ENCODE assay signal across 9 cellular contexts in genomic region chr19:610071-610800, GRCh38. TPM values are rescaled to one million over a fixed set of nuclear protein-coding genes. Genes with fewer than 3 reads are reported as not detected.
A peak's percentile ranks its signal among the peaks of the same experiment; 100 is the strongest.
DNase-seq lines count a peak whose midpoint lies in the region; ATAC-seq and TF ChIP-seq lines count a peak whose summit lies in the region.
"Had no signal": no experiment of that assay in that cellular context is flagged by ENCODE, and none has a peak within 500 bp of the region (broad histone marks: within the 10 kb centered on the region; RNA-seq: fewer than 3 reads in every experiment).

No MANE protein-coding gene starts in this region.

- peak overlapping the region; percentile 88 for H3K4me3 Mint-ChIP-seq in activated T-helper 2 cell treated with anti-CD3 and anti-CD28 coated beads, Interferon-gamma antibody, Interleukin-2, Interleukin-4, amounts not matched to agents 10 μg/mL and 5 μg/mL and 100 μg/mL, durations not matched to agents 14 hours and 24 hours and 36 hours (ENCODE audit: low read depth)

- no peak overlapping the region for H3K18ac ChIP-seq in IMR-90 (ENCODE audit: low read depth, low read length)

- no peaks in the 10 kb centered on the region for H3K79me1 ChIP-seq in IMR-90 (ENCODE audit: low read depth in 1 of 2, low read length in 2 of 2)

- H2AK9ac ChIP-seq in IMR-90 (replicated peaks; ENCODE audit: low read depth, low read length, poor library complexity) = no peak overlapping the region

- no peak overlapping the region for H2BK20ac ChIP-seq in IMR-90 (ENCODE audit: low read depth, low read length)

- H2AFZ ChIP-seq in IMR-90 (replicated peaks; ENCODE audit: low read length, poor library complexity) = peak overlapping the region; percentile 84

- intact Hi-C loops in IMR-90 (cut with micrococcal nuclease) = loop anchor here (2.0 kb wide), 1 partner anchor 23 kb away; the partner anchor contains the start of gene POLRMT
- intact Hi-C loops in activated T-helper 2 cell treated with anti-CD3 and anti-CD28 coated beads, Interferon-gamma antibody, Interleukin-2, Interleukin-4, amounts not matched to agents 10 μg/mL and 5 μg/mL and 100 μg/mL, durations not matched to agents 14 hours and 24 hours and 36 hours (cut with micrococcal nuclease) = loop anchor here (1.0 to 2.0 kb wide), 2 partner anchors 23 to 38 kb away; partner anchors contain the start of genes BSG and POLRMT

- no peak overlapping the region for H3K4me2 ChIP-seq in IMR-90 (ENCODE audit: low read depth, low read length)

- no peak overlapping the region for H3K23ac ChIP-seq in IMR-90 (ENCODE audit: low read depth, low read length)

- peaks cover 7% of the 10 kb centered on the region for H3K9me1 ChIP-seq in IMR-90 (ENCODE audit: insufficient read depth, low read length)

- H3K9ac ChIP-seq in IMR-90 (ENCODE audit: low read depth, low read length) = no peak overlapping the region

- WGBS in IMR-90 (ENCODE audit: extremely low coverage in 2 of 2, insufficient read length in 1 of 2), 2 experiments = 84% methylated on average over 6 of the region's 38 CpGs; no CpG with 5 or more reads in 1 of the 2 experiments
- 42 to 46% methylated on average over 30 to 38 of the region's 38 CpGs for WGBS in lung, 2 donors

- BruUV-seq in IMR-90 (replicated peaks; lab: Mats Ljungman, UMichigan) = no TSS peak

- peak overlapping the region; percentile 15 for H2BK5ac ChIP-seq in IMR-90 (ENCODE audit: low read depth, low read length, poor library complexity, severe bottlenecking)

- peak overlapping the region; percentile 97 for H3K27ac Mint-ChIP-seq in activated T-helper 2 cell treated with anti-CD3 and anti-CD28 coated beads, Interferon-gamma antibody, Interleukin-2, Interleukin-4, amounts not matched to agents 10 μg/mL and 5 μg/mL and 100 μg/mL, durations not matched to agents 14 hours and 24 hours and 36 hours

- no peak for TF ChIP-seq POLR2A in IMR-90 (IDR thresholded peaks at IDR 0.05; ENCODE audit: low read depth, low read length)

- peak overlapping the region; percentile 7 for H2BK120ac ChIP-seq in IMR-90 (ENCODE audit: low read depth, low read length)

- no peak overlapping the region; the same call in 1 of the 2 replicates for H4K91ac ChIP-seq in IMR-90 (ENCODE audit: insufficient read depth, low read depth, low read length)

- in situ Hi-C loops in IMR-90 (cut with MboI; ENCODE audit: low sequenced_read_pairs) (no loop called here), ACHN (cut with HindIII; ENCODE audit: low pct_ligation_motif_present, low pct_unique_long_range_greater_than_20kb, low sequenced_read_pairs) (no loop called here)

- no peaks in the 10 kb centered on the region for H3K9me3 Mint-ChIP-seq in activated T-helper 2 cell treated with anti-CD3 and anti-CD28 coated beads, Interferon-gamma antibody, Interleukin-2, Interleukin-4, amounts not matched to agents 10 μg/mL and 5 μg/mL and 100 μg/mL, durations not matched to agents 14 hours and 24 hours and 36 hours

- no peaks in the 10 kb centered on the region for H3K36me3 ChIP-seq in IMR-90 (ENCODE audit: control insufficient read depth, insufficient read depth, low read length)
- H3K36me3 ChIP-seq in lung (ENCODE audit: control insufficient read depth in 2 of 2, insufficient read depth in 2 of 2, low read length in 2 of 2) = no peaks in the 10 kb centered on the region
- H3K36me3 ChIP-seq: thyroid gland had no signal

- no peaks in the 10 kb centered on the region for H3K27me3 Mint-ChIP-seq in activated T-helper 2 cell treated with anti-CD3 and anti-CD28 coated beads, Interferon-gamma antibody, Interleukin-2, Interleukin-4, amounts not matched to agents 10 μg/mL and 5 μg/mL and 100 μg/mL, durations not matched to agents 14 hours and 24 hours and 36 hours (ENCODE audit: low read depth)

- H4K5ac ChIP-seq in IMR-90 (ENCODE audit: low read depth, low read length) = no peak overlapping the region

- peaks cover 12% of the 10 kb centered on the region for H4K20me1 ChIP-seq in IMR-90 (ENCODE audit: insufficient read depth, low read length)

- dilution Hi-C loops in IMR-90 (cut with HindIII; ENCODE audit: low sequenced_read_pairs, unreplicated experiment) = no loop called here

- no peaks in the 10 kb centered on the region; the same call in 1 of the 2 replicates for H3K27me3 ChIP-seq in IMR-90 (ENCODE audit: control insufficient read depth, insufficient read depth, low read length)
- H3K27me3 ChIP-seq in lung (ENCODE audit: control insufficient read depth, insufficient read depth) = no peaks in the 10 kb centered on the region
- H3K27me3 ChIP-seq: thyroid gland had no signal

- TF ChIP-seq CTCF in IMR-90 (conservative IDR thresholded peaks at IDR 0.05; ENCODE audit: low read depth, low read length) = no peak
- no peak for TF ChIP-seq CTCF in lung (IDR thresholded peaks at IDR 0.05; ENCODE audit: control extremely low read depth, extremely low read depth)
- TF ChIP-seq CTCF in omental fat pad (IDR thresholded peaks at IDR 0.05) = no peak

- H3K27ac ChIP-seq in IMR-90 (ENCODE audit: insufficient read depth, low read length) (no peak overlapping the region; the same call in 1 of the 2 replicates), lung (ENCODE audit: low read depth in 1 of 2, low read length in 1 of 2) (peak overlapping the region in 1 of 2 donors; percentile 69)
- H3K27ac ChIP-seq: thyroid gland had no signal

- no peak overlapping the region for H2BK15ac ChIP-seq in IMR-90 (ENCODE audit: low read depth, low read length)

- CTCF ChIA-PET in IMR-90 (lab: Yijun Ruan, JAX) = no interaction called here

- H3K4ac ChIP-seq in IMR-90 (ENCODE audit: low read depth, low read length) = peak overlapping the region; percentile 92; the same call in 1 of the 2 replicates

- H3K4me3 ChIP-seq in IMR-90 (ENCODE audit: insufficient read depth, low read depth, low read length) (no peak overlapping the region), lung (no peak overlapping the region)
- H3K4me3 ChIP-seq: thyroid gland had no signal

- H3K36me3 Mint-ChIP-seq in activated T-helper 2 cell treated with anti-CD3 and anti-CD28 coated beads, Interferon-gamma antibody, Interleukin-2, Interleukin-4, amounts not matched to agents 10 μg/mL and 5 μg/mL and 100 μg/mL, durations not matched to agents 14 hours and 24 hours and 36 hours (ENCODE audit: low read depth) = peaks cover 14% of the 10 kb centered on the region

- TF ChIP-seq RAD21 in IMR-90 (IDR thresholded peaks at IDR 0.05; ENCODE audit: low read length) = no peak

- peak overlapping the region; percentile 48 to 53; a peak in 2 of 4 replicates for H4K8ac ChIP-seq in IMR-90 (ENCODE audit: low read depth in 2 of 2, low read length in 2 of 2)

- H3K14ac ChIP-seq in IMR-90 (replicated peaks; ENCODE audit: low read depth, low read length) = no peak overlapping the region

- H3K4me1 Mint-ChIP-seq in activated T-helper 2 cell treated with anti-CD3 and anti-CD28 coated beads, Interferon-gamma antibody, Interleukin-2, Interleukin-4, amounts not matched to agents 10 μg/mL and 5 μg/mL and 100 μg/mL, durations not matched to agents 14 hours and 24 hours and 36 hours (ENCODE audit: low read depth) = peaks cover 9% of the 10 kb centered on the region

- POLR2A ChIA-PET in IMR-90 (lab: Charles Lee; ENCODE audit: unreplicated experiment) = no interaction called here

- no peak for ATAC-seq in IMR-90 (ENCODE audit: low read depth)
- peak; percentile 32 for ATAC-seq in lung (ENCODE audit: insufficient read depth, low FRiP score)
- ATAC-seq in omental fat pad (ENCODE audit: low FRiP score) = no peak

- H3K4me1 ChIP-seq in IMR-90 (ENCODE audit: control insufficient read depth, insufficient read depth, low read length) (peaks cover 10% of the 10 kb centered on the region), lung (ENCODE audit: control insufficient read depth in 2 of 2, insufficient read depth in 2 of 2, low read length in 2 of 2) (peaks cover 0 to 17% of the 10 kb centered on the region in 2 donors)

- DNase-seq in A172 (ENCODE audit: low spot score) (peak; percentile 95), IMR-90 (no peak), lung (ENCODE audit: low spot score) (no peak), SIG-M5 treated with dmso at 0.1 percent for 504 hours (lab: John Stamatoyannopoulos, UW; ENCODE audit: unreplicated experiment) (no peak), HK-2 (ENCODE audit: unreplicated experiment) (no peak), ACHN (no peak), omental fat pad (ENCODE audit: low spot score) (no peak)
- DNase-seq in activated T-helper 2 cell treated with anti-CD3 and anti-CD28 coated beads, Interferon-gamma antibody, Interleukin-2, Interleukin-4, amounts not matched to agents 10 μg/mL and 5 μg/mL and 100 μg/mL, durations not matched to agents 14 hours and 24 hours and 36 hours (ENCODE audit: low spot score) = peak; percentile 40
- DNase-seq: thyroid gland had no signal

- H2AK5ac ChIP-seq in IMR-90 (ENCODE audit: low read depth, low read length) = peak overlapping the region; percentile 63; the same call in 1 of the 2 replicates

- no peak overlapping the region for H3K56ac ChIP-seq in IMR-90 (ENCODE audit: extremely low read depth, insufficient read depth, low read length)

- H3K9me3 ChIP-seq in IMR-90 (ENCODE audit: control insufficient read depth, insufficient read depth, low read length) (no peaks in the 10 kb centered on the region), lung (ENCODE audit: control insufficient read depth in 2 of 2, insufficient read depth in 1 of 2, low read length in 1 of 2) (peaks cover 0 to 2% of the 10 kb centered on the region in 2 donors)
- H3K9me3 ChIP-seq: thyroid gland had no signal

RNA-seq across cellular contexts. Expression of gene HCN2, which starts 20.6 kb away (rescaled TPM):
- total RNA-seq in A172 (2014; rRNA removed; shearing (Covaris generic)) = 9.3 and 12.7 TPM in 2 replicates
- total RNA-seq in IMR-90 (2012; rRNA removed) = 0.56 and 0.72 TPM in 2 replicates
- polyA plus RNA-seq in IMR-90 (2012; rRNA removed) = 2.0 and 2.6 TPM in 2 replicates
- 1.5 and 5.2 TPM in 2 replicates for polyA plus RNA-seq in IMR-90 (2012; cell fraction: cytosol; rRNA removed)
- 1.3 and 4.0 TPM in 2 replicates for polyA plus RNA-seq in IMR-90 (2012; cell fraction: nucleus; rRNA removed; ENCODE audit: low replicate concordance)
- total RNA-seq in activated T-helper 2 cell treated with anti-CD3 and anti-CD28 coated beads, Interferon-gamma antibody, Interleukin-2, Interleukin-4, amounts not matched to agents 10 μg/mL and 5 μg/mL and 100 μg/mL, durations not matched to agents 14 hours and 24 hours and 36 hours = 0.52 and 0.64 TPM in 2 replicates
- total RNA-seq in lung = under 1 TPM; 0.21 to 0.37 TPM
- polyA plus RNA-seq in lung = under 1 TPM; 0.04 to 0.11 TPM
- under 1 TPM in 2 of 4 donors, not detected in 2; 0.13 to 0.56 TPM for total RNA-seq in omental fat pad
- total RNA-seq: thyroid gland had no signal

RNA-seq across cellular contexts. Expression of gene POLRMT, which starts 23.1 kb away (rescaled TPM):
- 42.7 and 58.4 TPM in 2 replicates for total RNA-seq in A172 (2014; rRNA removed; shearing (Covaris generic))
- total RNA-seq in IMR-90 (2012; rRNA removed) (9.9 and 10.3 TPM in 2 replicates), lung (10 to 100 TPM; 16.1 to 43.3 TPM), omental fat pad (10 to 100 TPM; 17.3 to 33.8 (median 30.1) TPM)
- polyA plus RNA-seq in IMR-90 (2012; rRNA removed) (29.6 and 44.6 TPM in 2 replicates), lung (10 to 100 TPM; 33.5 to 76.7 TPM)
- polyA plus RNA-seq in IMR-90 (2012; cell fraction: cytosol; rRNA removed) = 13.8 and 22.8 TPM in 2 replicates
- polyA plus RNA-seq in IMR-90 (2012; cell fraction: nucleus; rRNA removed; ENCODE audit: low replicate concordance) = 96.1 and 272 TPM in 2 replicates
- 90.1 and 94.7 TPM in 2 replicates for total RNA-seq in activated T-helper 2 cell treated with anti-CD3 and anti-CD28 coated beads, Interferon-gamma antibody, Interleukin-2, Interleukin-4, amounts not matched to agents 10 μg/mL and 5 μg/mL and 100 μg/mL, durations not matched to agents 14 hours and 24 hours and 36 hours

RNA-seq across cellular contexts. Expression of gene FGF22, which starts 29.4 kb away (rescaled TPM):
- total RNA-seq in A172 (2014; rRNA removed; shearing (Covaris generic)) = 0.17 TPM in 1 of 2 replicates, not detected in the other
- total RNA-seq in IMR-90 (2012; rRNA removed) = not detected in 2 replicates
- polyA plus RNA-seq in IMR-90 (2012; rRNA removed) = 0.14 and 0.24 TPM in 2 replicates
- polyA plus RNA-seq in IMR-90 (2012; cell fraction: cytosol; rRNA removed) = 0.21 and 0.22 TPM in 2 replicates
- 0.40 and 2.1 TPM in 2 replicates for polyA plus RNA-seq in IMR-90 (2012; cell fraction: nucleus; rRNA removed; ENCODE audit: low replicate concordance)
- not detected in 2 replicates for total RNA-seq in activated T-helper 2 cell treated with anti-CD3 and anti-CD28 coated beads, Interferon-gamma antibody, Interleukin-2, Interleukin-4, amounts not matched to agents 10 μg/mL and 5 μg/mL and 100 μg/mL, durations not matched to agents 14 hours and 24 hours and 36 hours
- under 1 TPM; 0.23 to 0.46 TPM for total RNA-seq in lung
- polyA plus RNA-seq in lung = under 1 TPM; 0.10 to 0.85 TPM
- under 1 TPM in 1 of 4 donors, not detected in 3; 0.38 TPM for total RNA-seq in omental fat pad
- total RNA-seq: thyroid gland had no signal

RNA-seq across cellular contexts. Expression of gene BSG, which starts 37.8 kb away (rescaled TPM):
- 700 and 767 TPM in 2 replicates for total RNA-seq in A172 (2014; rRNA removed; shearing (Covaris generic))
- total RNA-seq in IMR-90 (2012; rRNA removed) (129 and 130 TPM in 2 replicates), lung (100 to 1,000 TPM; 239 to 416 TPM), omental fat pad (100 to 1,000 TPM; 331 to 521 (median 417) TPM)
- polyA plus RNA-seq in IMR-90 (2012; rRNA removed) (698 and 994 TPM in 2 replicates), lung (100 to 1,000 TPM; 333 to 376 TPM)
- polyA plus RNA-seq in IMR-90 (2012; cell fraction: cytosol; rRNA removed) = 596 and 943 TPM in 2 replicates
- 294 and 438 TPM in 2 replicates for polyA plus RNA-seq in IMR-90 (2012; cell fraction: nucleus; rRNA removed; ENCODE audit: low replicate concordance)
- total RNA-seq in activated T-helper 2 cell treated with anti-CD3 and anti-CD28 coated beads, Interferon-gamma antibody, Interleukin-2, Interleukin-4, amounts not matched to agents 10 μg/mL and 5 μg/mL and 100 μg/mL, durations not matched to agents 14 hours and 24 hours and 36 hours = 300 and 304 TPM in 2 replicates

RNA-seq across cellular contexts. Expression of gene RNF126, which starts 52.8 kb away (rescaled TPM):
- total RNA-seq in A172 (2014; rRNA removed; shearing (Covaris generic)) = 40.9 and 62.4 TPM in 2 replicates
- 7.0 and 8.6 TPM in 2 replicates for total RNA-seq in IMR-90 (2012; rRNA removed)
- polyA plus RNA-seq in IMR-90 (2012; rRNA removed) = 25.8 and 27.4 TPM in 2 replicates
- 32.5 and 45.6 TPM in 2 replicates for polyA plus RNA-seq in IMR-90 (2012; cell fraction: cytosol; rRNA removed)
- 38.8 and 87.7 TPM in 2 replicates for polyA plus RNA-seq in IMR-90 (2012; cell fraction: nucleus; rRNA removed; ENCODE audit: low replicate concordance)
- total RNA-seq in activated T-helper 2 cell treated with anti-CD3 and anti-CD28 coated beads, Interferon-gamma antibody, Interleukin-2, Interleukin-4, amounts not matched to agents 10 μg/mL and 5 μg/mL and 100 μg/mL, durations not matched to agents 14 hours and 24 hours and 36 hours = 83.2 and 89.4 TPM in 2 replicates
- total RNA-seq in lung = 10 to 100 TPM; 18.1 to 46.2 TPM
- polyA plus RNA-seq in lung = 10 to 100 TPM; 32.2 to 41.9 TPM
- total RNA-seq in omental fat pad = 10 to 100 TPM; 40.1 to 87.7 (median 47.7) TPM

Comparison
In these comparisons a context has a peak if more than half of its experiments do, and no peak if none do; other contexts are left out.
1. DNase-seq: peak in A172 (single experiment) and activated T-helper 2 cell treated with anti-CD3 and anti-CD28 coated beads, Interferon-gamma antibody, Interleukin-2, Interleukin-4, amounts not matched to agents 10 μg/mL and 5 μg/mL and 100 μg/mL, durations not matched to agents 14 hours and 24 hours and 36 hours (single experiment); none in IMR-90 (single experiment), lung (single experiment), SIG-M5 treated with dmso at 0.1 percent for 504 hours (single experiment), HK-2 (single experiment), ACHN (single experiment) and omental fat pad (single experiment).